ENCODE assay signal across 23 cellular contexts in the genomic region with DNA sequence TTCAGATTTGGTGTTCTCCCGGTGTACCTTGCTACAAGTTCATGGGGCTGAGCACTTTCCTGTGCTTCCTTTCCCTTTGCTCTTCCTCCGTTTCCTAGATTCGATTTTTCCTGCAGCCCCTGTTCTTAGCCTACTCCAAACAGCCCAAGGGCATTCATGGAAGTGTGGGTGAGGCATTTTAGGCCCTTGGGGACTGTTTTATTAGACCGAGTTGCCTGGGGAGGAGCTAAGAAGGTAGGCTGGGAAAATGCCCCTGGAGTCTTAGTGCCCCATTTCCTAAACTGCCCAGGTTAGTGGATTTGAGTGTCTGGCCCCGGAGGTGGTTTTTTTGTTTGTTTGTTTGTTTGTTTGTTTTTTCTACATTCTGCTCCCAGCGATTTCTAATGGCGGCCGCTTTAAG. TPM values are rescaled to one million over a fixed set of nuclear protein-coding genes. Genes with fewer than 3 reads are reported as not detected.
DNase-seq lines count a peak whose midpoint lies in the region; ATAC-seq and TF ChIP-seq lines count a peak whose summit lies in the region.
"Had no signal": no experiment of that assay in that cellular context is flagged by ENCODE, and none has a peak within 500 bp of the region (broad histone marks: within the 10 kb centered on the region; RNA-seq: fewer than 3 reads in every experiment).

No MANE protein-coding gene starts in this region.

- H3K9me3 Mint-ChIP-seq in natural killer cell: no peaks in the 10 kb centered on the region
- no peaks in the 10 kb centered on the region for H3K9me3 Mint-ChIP-seq in natural killer cell treated with Interleukin-12 subunit alpha and Interleukin-12 subunit beta and Interleukin-15 and Interleukin-18, amount 100 ng/mL, for 72 hours
- no peaks in the 10 kb centered on the region for H3K9me3 Mint-ChIP-seq in activated CD8-positive, alpha-beta memory T cell treated with anti-CD3 and anti-CD28 coated beads, Interleukin-2, amount 10 ng/mL, durations not matched to agents 7 days and 5 days (ENCODE audit: low read depth)
- H3K9me3 Mint-ChIP-seq: CD4-positive, alpha-beta T cell had no signal

- H3K27ac ChIP-seq in hepatocyte (no peak overlapping the region), mesendoderm (ENCODE audit: low read depth, low read length) (no peak overlapping the region), heart right ventricle (peak overlapping the region in 1 of 10 donors; percentile 32)
- H3K27ac ChIP-seq: GM23248 had no signal

- peak overlapping the region; percentile 34 for H3K56ac ChIP-seq in mesendoderm (ENCODE audit: low read length)

- H4K5ac ChIP-seq in mesendoderm (ENCODE audit: low read length): no peak overlapping the region

- H3K4me3 ChIP-seq in hepatocyte (no peak overlapping the region), mesendoderm (ENCODE audit: low read length) (no peak overlapping the region), heart right ventricle (no peak overlapping the region)
- H3K4me3 ChIP-seq: GM23248 had no signal

- H2BK5ac ChIP-seq in mesendoderm (ENCODE audit: low read length): no peak overlapping the region

- no peak overlapping the region for H2AK5ac ChIP-seq in mesendoderm (ENCODE audit: low read length)

- CTCF ChIA-PET in activated CD8-positive, alpha-beta memory T cell treated with anti-CD3 and anti-CD28 coated beads, Interleukin-2, amount 10 ng/mL, durations not matched to agents 7 days and 5 days (lab: Charles Lee): interaction anchor here (0.7 kb wide), 1 partner anchor 338 kb away, joined by 3 read pairs; no protein-coding TSS in a partner anchor
- CTCF ChIA-PET in HEK293T (lab: Yijun Ruan, JAX): no interaction called here

- H3K36me3 ChIP-seq in hepatocyte (replicated peaks; ENCODE audit: insufficient read depth, low read depth): no peaks in the 10 kb centered on the region
- H3K36me3 ChIP-seq in mesendoderm (ENCODE audit: control insufficient read depth, insufficient read depth, low read length): no peaks in the 10 kb centered on the region
- peaks cover 0 to under 1% (median 0%) of the 10 kb centered on the region in 9 donors for H3K36me3 ChIP-seq in heart right ventricle
- H3K36me3 ChIP-seq: BE2C had no signal

- H2BK120ac ChIP-seq in mesendoderm (ENCODE audit: low read depth, low read length): no peak overlapping the region

- no peak overlapping the region for H4K8ac ChIP-seq in mesendoderm (ENCODE audit: low read depth, low read length)

- 52% methylated on average over 8 of the region's 8 CpGs for WGBS in hepatocyte (ENCODE audit: low lambda C conversion rate, missing lambda C conversion rate)
- no CpG with 5 or more reads among the region's 8 CpGs for WGBS in mesendoderm (ENCODE audit: extremely low coverage, insufficient coverage, low lambda C conversion rate)
- WGBS in heart right ventricle, 2 donors: 65% methylated on average over 8 of the region's 8 CpGs

- H3K18ac ChIP-seq in mesendoderm (ENCODE audit: low read length): no peak overlapping the region

- no peaks in the 10 kb centered on the region for H3K36me3 Mint-ChIP-seq in natural killer cell
- no peaks in the 10 kb centered on the region for H3K36me3 Mint-ChIP-seq in natural killer cell treated with Interleukin-12 subunit alpha and Interleukin-12 subunit beta and Interleukin-15 and Interleukin-18, amount 100 ng/mL, for 72 hours
- no peaks in the 10 kb centered on the region for H3K36me3 Mint-ChIP-seq in activated CD8-positive, alpha-beta memory T cell treated with anti-CD3 and anti-CD28 coated beads, Interleukin-2, amount 10 ng/mL, durations not matched to agents 7 days and 5 days

- no peaks in the 10 kb centered on the region for H4K20me1 ChIP-seq in hepatocyte (ENCODE audit: insufficient read depth, poor library complexity, severe bottlenecking)

- no peak overlapping the region for H3K27ac Mint-ChIP-seq in natural killer cell
- no peak overlapping the region for H3K27ac Mint-ChIP-seq in natural killer cell treated with Interleukin-12 subunit alpha and Interleukin-12 subunit beta and Interleukin-15 and Interleukin-18, amount 100 ng/mL, for 72 hours
- H3K27ac Mint-ChIP-seq in activated CD8-positive, alpha-beta memory T cell treated with anti-CD3 and anti-CD28 coated beads, Interleukin-2, amount 10 ng/mL, durations not matched to agents 7 days and 5 days: no peak overlapping the region
- H3K27ac Mint-ChIP-seq: CD4-positive, alpha-beta T cell had no signal

- H3K79me2 ChIP-seq in hepatocyte (no peaks in the 10 kb centered on the region), mesendoderm (ENCODE audit: control insufficient read depth, insufficient read depth, low read length) (no peaks in the 10 kb centered on the region)

- no peak overlapping the region for H3K4ac ChIP-seq in mesendoderm (ENCODE audit: low read depth, low read length)

- H3K9ac ChIP-seq in mesendoderm (ENCODE audit: low read length): peak overlapping the region; percentile 19
- H3K9ac ChIP-seq: GM23248 had no signal

- POLR2A ChIA-PET in HEK293T (lab: Yijun Ruan, JAX): interaction anchor here (1.7 to 1.8 kb wide), 2 partner anchors 10 to 23 kb away, joined by 4 to 5 read pairs; no protein-coding TSS in a partner anchor

- H3K4me3 Mint-ChIP-seq in natural killer cell: peak overlapping the region; percentile 69
- H3K4me3 Mint-ChIP-seq in natural killer cell treated with Interleukin-12 subunit alpha and Interleukin-12 subunit beta and Interleukin-15 and Interleukin-18, amount 100 ng/mL, for 72 hours: no peak overlapping the region
- no peak overlapping the region for H3K4me3 Mint-ChIP-seq in activated CD8-positive, alpha-beta memory T cell treated with anti-CD3 and anti-CD28 coated beads, Interleukin-2, amount 10 ng/mL, durations not matched to agents 7 days and 5 days
- H3K4me3 Mint-ChIP-seq: CD4-positive, alpha-beta T cell had no signal

- H2BK15ac ChIP-seq in mesendoderm (replicated peaks; ENCODE audit: low read depth): no peak overlapping the region

- peaks cover 24 to 32% of the 10 kb centered on the region in 2 donors for H3K27me3 Mint-ChIP-seq in natural killer cell (ENCODE audit: low read depth in 2 of 2)
- peaks cover 18 to 37% of the 10 kb centered on the region in 2 donors for H3K27me3 Mint-ChIP-seq in natural killer cell treated with Interleukin-12 subunit alpha and Interleukin-12 subunit beta and Interleukin-15 and Interleukin-18, amount 100 ng/mL, for 72 hours
- peaks cover 64% of the 10 kb centered on the region for H3K27me3 Mint-ChIP-seq in activated CD8-positive, alpha-beta memory T cell treated with anti-CD3 and anti-CD28 coated beads, Interleukin-2, amount 10 ng/mL, durations not matched to agents 7 days and 5 days

- peaks cover 0 to 18% of the 10 kb centered on the region in 2 donors for H3K4me1 Mint-ChIP-seq in natural killer cell
- H3K4me1 Mint-ChIP-seq in natural killer cell treated with Interleukin-12 subunit alpha and Interleukin-12 subunit beta and Interleukin-15 and Interleukin-18, amount 100 ng/mL, for 72 hours (ENCODE audit: low read depth in 2 of 2): peaks cover 0 to 6% of the 10 kb centered on the region in 2 donors
- H3K4me1 Mint-ChIP-seq in activated CD8-positive, alpha-beta memory T cell treated with anti-CD3 and anti-CD28 coated beads, Interleukin-2, amount 10 ng/mL, durations not matched to agents 7 days and 5 days: peaks cover 3% of the 10 kb centered on the region

- H3K9me2 ChIP-seq in hepatocyte (replicated peaks; ENCODE audit: insufficient read depth): no peaks in the 10 kb centered on the region

- intact Hi-C loops in natural killer cell (cut with micrococcal nuclease) (no loop called here), heart right ventricle (cut with DNase I) (loop anchor here in 1 of 10 donors (10.0 kb wide), 1 partner anchor 162 kb away; no protein-coding TSS in a partner anchor)

- H3K79me1 ChIP-seq in mesendoderm (ENCODE audit: low read length): no peaks in the 10 kb centered on the region

- no peak overlapping the region for H3K23ac ChIP-seq in mesendoderm (ENCODE audit: low read length)

- no peak for DNase-seq in natural killer cell
- no peak for DNase-seq in natural killer cell treated with Interleukin-12 subunit alpha and Interleukin-12 subunit beta and Interleukin-15 and Interleukin-18, amount 100 ng/mL, for 72 hours (ENCODE audit: low spot score)
- DNase-seq in hepatocyte (ENCODE audit: low spot score): no peak
- DNase-seq in mesendoderm: no peak
- no peak for DNase-seq in activated T-cell treated with anti-CD3 and anti-CD28 coated beads, Interleukin-2, amount 50 U/mL, for 48 hours
- no peak for DNase-seq in activated CD8-positive, alpha-beta memory T cell treated with anti-CD3 and anti-CD28 coated beads, Interleukin-2, amount 10 ng/mL, durations not matched to agents 7 days and 5 days
- DNase-seq in HEK293T (ENCODE audit: extremely low spot score): no peak
- DNase-seq in heart right ventricle: no peak
- DNase-seq: 8988T; BE2C; Calu3; CD4-positive, alpha-beta T cell; DMS79; GM23248; NCI-H1436; NCI-H2029; NCI-H2171; NCI-H446; NCI-H69; NK-92 treated with Interleukin-12 subunit alpha and Interleukin-12 subunit beta, amount 100 ng/mL, for 24 hours; OCI-M1; SHP77 treated with DMSO at 0.1 percent for 48 hours had no signal

- peaks cover 29% of the 10 kb centered on the region for H3K4me1 ChIP-seq in hepatocyte (ENCODE audit: insufficient read depth)
- peaks cover 13% of the 10 kb centered on the region for H3K4me1 ChIP-seq in mesendoderm (ENCODE audit: control insufficient read depth, low read depth, low read length)
- peaks cover 7 to 52% (median 41%) of the 10 kb centered on the region in 9 donors for H3K4me1 ChIP-seq in heart right ventricle
- H3K4me1 ChIP-seq: BE2C had no signal

- H2AFZ ChIP-seq in hepatocyte: no peak overlapping the region
- H2AFZ ChIP-seq: GM23248 had no signal

- no peaks in the 10 kb centered on the region for H3K9me3 ChIP-seq in hepatocyte (ENCODE audit: low read depth)
- no peaks in the 10 kb centered on the region for H3K9me3 ChIP-seq in heart right ventricle
- H3K9me3 ChIP-seq: BE2C had no signal

- ATAC-seq in natural killer cell (no peak), heart right ventricle (no peak)
- no peak for ATAC-seq in natural killer cell treated with Interleukin-12 subunit alpha and Interleukin-12 subunit beta and Interleukin-15 and Interleukin-18, amount 100 ng/mL, for 72 hours
- ATAC-seq in activated CD8-positive, alpha-beta memory T cell treated with anti-CD3 and anti-CD28 coated beads, Interleukin-2, amount 10 ng/mL, durations not matched to agents 7 days and 5 days: no peak

- H3K27me3 ChIP-seq in hepatocyte: no peaks in the 10 kb centered on the region
- H3K27me3 ChIP-seq in mesendoderm (ENCODE audit: insufficient read depth, low read length, poor library complexity): peaks cover 36% of the 10 kb centered on the region
- H3K27me3 ChIP-seq in heart right ventricle: no peaks in the 10 kb centered on the region
- H3K27me3 ChIP-seq: BE2C had no signal

- TF ChIP-seq CTCF in natural killer cell (IDR thresholded peaks at IDR 0.05) (no peak), hepatocyte (IDR thresholded peaks at IDR 0.05; ENCODE audit: poor library complexity) (no peak), heart right ventricle (IDR thresholded peaks at IDR 0.05) (no peak)

- peak overlapping the region; percentile 11 for H3K4me2 ChIP-seq in hepatocyte
- peak overlapping the region; percentile 22 for H3K4me2 ChIP-seq in mesendoderm (ENCODE audit: low read length)

RNA-seq across cellular contexts. Expression of gene LRMDA, which starts 1.8 kb away (rescaled TPM):
- total RNA-seq in natural killer cell (1 to 10 TPM; 1.4 to 2.4 (median 2.1) TPM), hepatocyte (5.6 and 6.8 TPM in 2 replicates), heart right ventricle (10 to 100 TPM in 9 of 10 donors, 1 to 10 TPM in 1; 4.7 to 59.8 (median 13.6) TPM)
- total RNA-seq in natural killer cell treated with Interleukin-12 subunit alpha and Interleukin-12 subunit beta and Interleukin-15 and Interleukin-18, amount 100 ng/mL, for 72 hours: 1 to 10 TPM in 1 of 2 donors, under 1 TPM in 1; 0.92 to 1.8 TPM
- polyA plus RNA-seq in hepatocyte (8.3 and 15.7 TPM in 2 replicates), heart right ventricle (1 to 10 TPM; 4.0 to 8.3 TPM)
- 0.17 TPM for polyA plus RNA-seq in mesendoderm (2013, experiment 1 of 2)
- 0.69 TPM for polyA plus RNA-seq in mesendoderm (2013, experiment 2 of 2)
- total RNA-seq in activated CD8-positive, alpha-beta memory T cell treated with anti-CD3 and anti-CD28 coated beads, Interleukin-2, amount 10 ng/mL, durations not matched to agents 7 days and 5 days: not detected
- total RNA-seq: CD4-positive, alpha-beta T cell; GM23248; HT-29 had no signal

RNA-seq across cellular contexts. Expression of gene ZNF503, which starts 31.7 kb away (rescaled TPM):
- total RNA-seq in natural killer cell (1 to 10 TPM in 1 of 3 donors, under 1 TPM in 2; 0.27 to 1.2 (median 0.73) TPM), hepatocyte (17.6 and 19.6 TPM in 2 replicates), heart right ventricle (1 to 10 TPM; 2.5 to 9.7 (median 4.1) TPM)
- under 1 TPM; 0.11 to 0.21 TPM for total RNA-seq in natural killer cell treated with Interleukin-12 subunit alpha and Interleukin-12 subunit beta and Interleukin-15 and Interleukin-18, amount 100 ng/mL, for 72 hours
- polyA plus RNA-seq in hepatocyte (11.5 and 14.1 TPM in 2 replicates), heart right ventricle (1 to 10 TPM; 5.2 to 5.6 TPM)
- 1.4 TPM for polyA plus RNA-seq in mesendoderm (2013, experiment 1 of 2)
- 1.3 TPM for polyA plus RNA-seq in mesendoderm (2013, experiment 2 of 2)
- under 1 TPM; 0.35 to 0.80 TPM for total RNA-seq in activated CD8-positive, alpha-beta memory T cell treated with anti-CD3 and anti-CD28 coated beads, Interleukin-2, amount 10 ng/mL, durations not matched to agents 7 days and 5 days
